14 cellular contexts compared by ENCODE assay signal in the genomic region with DNA sequence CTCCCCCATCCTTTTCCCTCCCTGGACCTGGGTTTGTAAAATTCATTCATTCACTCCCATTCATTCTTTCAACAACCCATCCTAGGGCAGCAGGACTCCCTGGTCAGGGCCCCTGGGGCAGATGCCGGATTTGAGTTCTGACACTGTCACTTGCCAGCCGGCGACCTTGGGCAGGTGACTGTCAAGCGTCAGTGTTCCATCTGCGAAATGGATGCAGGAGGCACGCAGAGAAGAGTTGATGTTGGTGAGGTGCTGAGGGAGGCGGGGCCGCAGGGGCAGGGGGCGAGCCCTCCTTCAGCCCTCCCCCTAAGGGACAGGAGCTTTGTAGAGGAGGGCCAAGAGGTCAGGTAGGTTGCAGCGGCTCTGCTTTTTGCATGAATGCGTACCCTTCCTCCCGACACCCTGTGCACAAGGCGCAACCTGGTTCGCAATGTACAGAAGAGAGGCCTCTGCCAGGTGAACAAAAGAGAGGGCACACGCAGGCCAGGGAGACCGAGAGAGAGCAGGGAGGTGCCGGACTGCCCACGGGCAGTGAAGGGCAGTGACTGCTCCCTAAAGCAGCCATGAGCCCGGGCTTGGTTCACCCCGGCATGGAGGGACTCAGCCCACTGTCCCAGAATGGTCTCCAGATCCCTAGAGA.
DNase-seq lines count a peak whose midpoint lies in the region; ATAC-seq, FAIRE-seq and TF ChIP-seq lines count a peak whose summit lies in the region.
"Had no signal": no experiment of that assay in that cellular context is flagged by ENCODE, and none has a peak within 500 bp of the region (broad histone marks: within the 10 kb centered on the region; RNA-seq: fewer than 3 reads in every experiment).

No MANE protein-coding gene starts in this region.

- H3K27ac ChIP-seq in HepG2 (ENCODE audit: extremely low read length, insufficient read depth, low read length), result no peak overlapping the region
- H3K27ac ChIP-seq: KMS-11 had no signal

- CTCF ChIA-PET in HepG2 (lab: Yijun Ruan, JAX; ENCODE audit: low intra/inter-chr PET ratio, low total read pairs), result interaction anchor here (1.9 kb wide), 1 partner anchor 135 kb away, joined by 15 read pairs; no protein-coding TSS in a partner anchor

- H3K4me1 Mint-ChIP-seq in activated T-helper 17 cell treated with anti-CD3 and anti-CD28 coated beads, Interleukin-2, amount 50 U/mL, for 72 hours, result peaks cover 7% of the 10 kb centered on the region

- peak; percentile 32 for ATAC-seq in left ventricle myocardium superior
- ATAC-seq in left cardiac atrium, result no peak
- no peak for ATAC-seq in activated T-helper 17 cell treated with anti-CD3 and anti-CD28 coated beads, Interleukin-2, amount 50 U/mL, for 72 hours (replicated peaks)
- ATAC-seq in HepG2, result peak; percentile 43
- ATAC-seq in HG02642 (IDR thresholded peaks at IDR 0.05; ENCODE audit: poor library complexity, unreplicated experiment), result no peak
- no peak for ATAC-seq in GM19351 (IDR thresholded peaks at IDR 0.05; ENCODE audit: unreplicated experiment)
- no peak for ATAC-seq in HG03342 (IDR thresholded peaks at IDR 0.05; ENCODE audit: unreplicated experiment)

- DNase-seq in left ventricle myocardium superior (no peak), left cardiac atrium (no peak), HepG2 (ENCODE audit: low spot score) (no peak), NCI-H2171 (lab: John Stamatoyannopoulos, UW) (no peak)
- DNase-seq: NCI-H187 treated with DMSO at 0.1 percent for 48 hours; NK-92 treated with Interleukin-12 subunit alpha and Interleukin-12 subunit beta, amount 100 ng/mL, for 24 hours had no signal

- H3K4me2 ChIP-seq in HepG2 (ENCODE audit: low read depth, low read length), result peak overlapping the region; percentile 85; the same call in 1 of the 2 replicates
- H3K4me2 ChIP-seq: KMS-11 had no signal

- H2AFZ ChIP-seq in HepG2 (ENCODE audit: low read length), result no peak overlapping the region

- no peaks in the 10 kb centered on the region for H4K20me1 ChIP-seq in HepG2 (ENCODE audit: insufficient read depth, low read length)

- H3K79me2 ChIP-seq in HepG2 (ENCODE audit: insufficient read depth, low read length), result no peaks in the 10 kb centered on the region

- FAIRE-seq in HepG2 (lab: Jason Lieb, UNC), result no peak
- FAIRE-seq: colon, keratinocyte had no signal

- POLR2A ChIA-PET in HepG2 (lab: Yijun Ruan, JAX), result no interaction called here

- no peak overlapping the region for H3K27ac Mint-ChIP-seq in activated T-helper 17 cell treated with anti-CD3 and anti-CD28 coated beads, Interleukin-2, amount 50 U/mL, for 72 hours
- H3K27ac Mint-ChIP-seq: activated naive CD4-positive, alpha-beta T cell treated with anti-CD3 and anti-CD28 coated beads, Interleukin-2, amount 50 U/mL, for 24 hours had no signal

- peaks cover 43% of the 10 kb centered on the region for H3K27me3 Mint-ChIP-seq in activated T-helper 17 cell treated with anti-CD3 and anti-CD28 coated beads, Interleukin-2, amount 50 U/mL, for 72 hours

- H3K4me3 ChIP-seq in HepG2 (replicated peaks in 1 of 3; ENCODE audit: insufficient read depth in 1 of 3, low read depth in 2 of 3, low read length in 3 of 3), result 0 out of 6 replicates have a peak overlapping the region, but pooled peaks of 1 of the 3 experiments have one; percentile 71

- intact Hi-C loops in left ventricle myocardium superior (cut with micrococcal nuclease) (no loop called here), left cardiac atrium (cut with DNase I) (loop anchor here (5.0 to 10.0 kb wide), 2 partner anchors 128 to 135 kb away; a partner anchor contains a TSS), HepG2 (cut with micrococcal nuclease; ENCODE audit: unreplicated experiment) (no loop called here)

- TF ChIP-seq EP300 in HepG2 (IDR thresholded peaks at IDR 0.05; ENCODE audit: low read depth in 2 of 2, low read length in 2 of 2) (no peak), HepG2 (CRISPR knock-in tag; IDR thresholded peaks at IDR 0.05; ENCODE audit: borderline replicate concordance) (no peak)

- no peaks in the 10 kb centered on the region for H3K36me3 ChIP-seq in HepG2 (replicated peaks in 1 of 2; ENCODE audit: control insufficient read depth in 1 of 2, insufficient read depth in 2 of 2, low read length in 2 of 2)

- TF ChIP-seq RAD21 in HepG2 (CRISPR knock-in tag; IDR thresholded peaks at IDR 0.05), result no peak

- H3K4me3 Mint-ChIP-seq in activated T-helper 17 cell treated with anti-CD3 and anti-CD28 coated beads, Interleukin-2, amount 50 U/mL, for 72 hours, result peak overlapping the region; percentile 34

- in situ Hi-C loops in HepG2 (cut with HindIII; ENCODE audit: extremely low pct_ligation_motif_present, low pct_unique_long_range_greater_than_20kb), result no loop called here

- 64% methylated on average over 10 of the region's 20 CpGs for WGBS in HepG2 (ENCODE audit: low lambda C conversion rate)

- peaks cover 2 to 19% of the 10 kb centered on the region in 2 experiments; a peak in 4 of 5 replicates for H3K27me3 ChIP-seq in HepG2 (ENCODE audit: control insufficient read depth in 1 of 2, insufficient read depth in 2 of 2, low read length in 2 of 2)

- no peak for TF ChIP-seq CTCF in HepG2 (CRISPR knock-in tag; IDR thresholded peaks at IDR 0.05)

- no peaks in the 10 kb centered on the region for H3K4me1 ChIP-seq in HepG2 (ENCODE audit: insufficient read depth, low read length)

- H3K9me3 Mint-ChIP-seq in activated T-helper 17 cell treated with anti-CD3 and anti-CD28 coated beads, Interleukin-2, amount 50 U/mL, for 72 hours, result no peaks in the 10 kb centered on the region

- no peak overlapping the region for H3K9ac ChIP-seq in HepG2 (ENCODE audit: insufficient read depth, low read depth, low read length)
- H3K9ac ChIP-seq: KMS-11 had no signal

- no peaks in the 10 kb centered on the region for H3K9me3 ChIP-seq in HepG2 (ENCODE audit: low read length)

- no TSS peak for BruUV-seq in HepG2 (replicated peaks; lab: Mats Ljungman, UMichigan)

- H3K36me3 Mint-ChIP-seq in activated T-helper 17 cell treated with anti-CD3 and anti-CD28 coated beads, Interleukin-2, amount 50 U/mL, for 72 hours (ENCODE audit: low read depth), result no peaks in the 10 kb centered on the region
- H3K36me3 Mint-ChIP-seq: activated naive CD4-positive, alpha-beta T cell treated with anti-CD3 and anti-CD28 coated beads, Interleukin-2, amount 50 U/mL, for 24 hours had no signal

- no peak for TF ChIP-seq POLR2A in HepG2 (IDR thresholded peaks at IDR 0.05; ENCODE audit: insufficient read depth in 1 of 2, low read depth in 2 of 2, low read length in 2 of 2)

TF ChIP-seq in HepG2, 621 proteins besides CTCF, POLR2A, EP300 and RAD21 (continues in another document):
- TF ChIP-seq ZSCAN12 (CRISPR knock-in tag; IDR thresholded peaks at IDR 0.05) (no peak), MAF1 (CRISPR knock-in tag; IDR thresholded peaks at IDR 0.05; ENCODE audit: borderline replicate concordance) (no peak), SRY (CRISPR knock-in tag; IDR thresholded peaks at IDR 0.05) (no peak), ZNF775 (CRISPR knock-in tag; IDR thresholded peaks at IDR 0.05; ENCODE audit: borderline replicate concordance) (no peak), DR1 (CRISPR knock-in tag; IDR thresholded peaks at IDR 0.05) (no peak), MBD4 (IDR thresholded peaks at IDR 0.05; ENCODE audit: borderline replicate concordance, low read length) (no peak), ZNF614 (CRISPR knock-in tag; IDR thresholded peaks at IDR 0.05; ENCODE audit: borderline replicate concordance) (no peak), STAG1 (CRISPR knock-in tag; IDR thresholded peaks at IDR 0.05) (no peak), BHLHE40 (IDR thresholded peaks at IDR 0.05; ENCODE audit: low read length) (no peak), ZNF282 (IDR thresholded peaks at IDR 0.05; ENCODE audit: partially characterized antibody) (no peak), MEIS2 (CRISPR knock-in tag; IDR thresholded peaks at IDR 0.05) (no peak), SNRNP70 (IDR thresholded peaks at IDR 0.05; ENCODE audit: low read depth, low read length) (no peak), ZNF431 (CRISPR knock-in tag; IDR thresholded peaks at IDR 0.05; ENCODE audit: borderline replicate concordance, low read depth) (no peak), TCF7 (IDR thresholded peaks at IDR 0.05; ENCODE audit: low read depth) (no peak)
- TF ChIP-seq, protein P1, sequence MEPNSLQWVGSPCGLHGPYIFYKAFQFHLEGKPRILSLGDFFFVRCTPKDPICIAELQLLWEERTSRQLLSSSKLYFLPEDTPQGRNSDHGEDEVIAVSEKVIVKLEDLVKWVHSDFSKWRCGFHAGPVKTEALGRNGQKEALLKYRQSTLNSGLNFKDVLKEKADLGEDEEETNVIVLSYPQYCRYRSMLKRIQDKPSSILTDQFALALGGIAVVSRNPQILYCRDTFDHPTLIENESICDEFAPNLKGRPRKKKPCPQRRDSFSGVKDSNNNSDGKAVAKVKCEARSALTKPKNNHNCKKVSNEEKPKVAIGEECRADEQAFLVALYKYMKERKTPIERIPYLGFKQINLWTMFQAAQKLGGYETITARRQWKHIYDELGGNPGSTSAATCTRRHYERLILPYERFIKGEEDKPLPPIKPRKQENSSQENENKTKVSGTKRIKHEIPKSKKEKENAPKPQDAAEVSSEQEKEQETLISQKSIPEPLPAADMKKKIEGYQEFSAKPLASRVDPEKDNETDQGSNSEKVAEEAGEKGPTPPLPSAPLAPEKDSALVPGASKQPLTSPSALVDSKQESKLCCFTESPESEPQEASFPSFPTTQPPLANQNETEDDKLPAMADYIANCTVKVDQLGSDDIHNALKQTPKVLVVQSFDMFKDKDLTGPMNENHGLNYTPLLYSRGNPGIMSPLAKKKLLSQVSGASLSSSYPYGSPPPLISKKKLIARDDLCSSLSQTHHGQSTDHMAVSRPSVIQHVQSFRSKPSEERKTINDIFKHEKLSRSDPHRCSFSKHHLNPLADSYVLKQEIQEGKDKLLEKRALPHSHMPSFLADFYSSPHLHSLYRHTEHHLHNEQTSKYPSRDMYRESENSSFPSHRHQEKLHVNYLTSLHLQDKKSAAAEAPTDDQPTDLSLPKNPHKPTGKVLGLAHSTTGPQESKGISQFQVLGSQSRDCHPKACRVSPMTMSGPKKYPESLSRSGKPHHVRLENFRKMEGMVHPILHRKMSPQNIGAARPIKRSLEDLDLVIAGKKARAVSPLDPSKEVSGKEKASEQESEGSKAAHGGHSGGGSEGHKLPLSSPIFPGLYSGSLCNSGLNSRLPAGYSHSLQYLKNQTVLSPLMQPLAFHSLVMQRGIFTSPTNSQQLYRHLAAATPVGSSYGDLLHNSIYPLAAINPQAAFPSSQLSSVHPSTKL (CRISPR knock-in tag; IDR thresholded peaks at IDR 0.05), result no peak
- TF ChIP-seq, protein P2, sequence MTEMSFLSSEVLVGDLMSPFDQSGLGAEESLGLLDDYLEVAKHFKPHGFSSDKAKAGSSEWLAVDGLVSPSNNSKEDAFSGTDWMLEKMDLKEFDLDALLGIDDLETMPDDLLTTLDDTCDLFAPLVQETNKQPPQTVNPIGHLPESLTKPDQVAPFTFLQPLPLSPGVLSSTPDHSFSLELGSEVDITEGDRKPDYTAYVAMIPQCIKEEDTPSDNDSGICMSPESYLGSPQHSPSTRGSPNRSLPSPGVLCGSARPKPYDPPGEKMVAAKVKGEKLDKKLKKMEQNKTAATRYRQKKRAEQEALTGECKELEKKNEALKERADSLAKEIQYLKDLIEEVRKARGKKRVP (CRISPR knock-in tag; IDR thresholded peaks at IDR 0.05), result no peak

Comparison
In these comparisons a context has a peak if more than half of its experiments do, and no peak if none do; other contexts are left out.
1. ATAC-seq: peak in left ventricle myocardium superior (single experiment) and HepG2 (single experiment); none in left cardiac atrium (0 of 2), activated T-helper 17 cell treated with anti-CD3 and anti-CD28 coated beads, Interleukin-2, amount 50 U/mL, for 72 hours (single experiment), HG02642 (single experiment), GM19351 (single experiment) and HG03342 (single experiment).
2. intact Hi-C loops: an anchor here in left cardiac atrium (5.0 to 10.0 kb wide); none called in left ventricle myocardium superior and HepG2.